In genomic region chr1:4485398-4485797, GRCh38 we compare ENCODE assay signal across 1 cellular context.
TF ChIP-seq lines count a peak whose summit lies in the region.

No MANE protein-coding gene starts in this region.

TF ChIP-seq in WTC11, 78 proteins besides CTCF, POLR2A, EP300 and RAD21 (continued from another document):
- TF ChIP-seq ZBTB43 (CRISPR knock-in tag; IDR thresholded peaks at IDR 0.05) = no peak
- no peak for TF ChIP-seq MLX (CRISPR knock-in tag; IDR thresholded peaks at IDR 0.05)
- TF ChIP-seq ETV6 (CRISPR knock-in tag; IDR thresholded peaks at IDR 0.05) = no peak
- no peak for TF ChIP-seq ZNF416 (CRISPR knock-in tag; IDR thresholded peaks at IDR 0.05)
- TF ChIP-seq ELF4 (CRISPR knock-in tag; IDR thresholded peaks at IDR 0.05; ENCODE audit: low read depth) = no peak
